24 cellular contexts compared by ENCODE assay signal in the genomic region with DNA sequence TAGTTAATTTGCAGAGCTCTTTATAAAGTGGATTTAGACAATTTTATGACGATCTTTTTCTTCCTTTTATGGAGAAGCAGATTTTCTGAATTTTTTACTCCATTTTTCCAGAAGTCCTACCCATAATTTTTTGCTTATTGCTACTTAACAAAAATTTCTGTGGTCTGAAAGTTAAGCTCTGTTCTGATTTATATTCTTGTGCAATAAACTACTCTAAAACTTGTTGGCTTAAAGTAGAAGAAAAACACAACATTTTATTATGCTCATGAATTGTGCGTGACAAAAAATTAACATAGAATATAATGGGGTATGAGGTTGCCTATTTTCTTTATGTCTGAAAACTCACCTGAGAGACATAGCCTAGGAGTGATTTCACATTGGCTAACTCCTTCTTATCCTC. TPM values are rescaled to one million over a fixed set of nuclear protein-coding genes. Genes with fewer than 3 reads are reported as not detected.
DNase-seq lines count a peak whose midpoint lies in the region; ATAC-seq, FAIRE-seq and TF ChIP-seq lines count a peak whose summit lies in the region.
"Had no signal": no experiment of that assay in that cellular context is flagged by ENCODE, and none has a peak within 500 bp of the region (broad histone marks: within the 10 kb centered on the region; RNA-seq: fewer than 3 reads in every experiment).

No MANE protein-coding gene starts in this region.

- ATAC-seq in K562 (no peak), HG02798 (IDR thresholded peaks at IDR 0.05; ENCODE audit: poor library complexity, unreplicated experiment) (no peak), GM21360 (IDR thresholded peaks at IDR 0.05; ENCODE audit: unreplicated experiment) (no peak)
- ATAC-seq: GM12878 had no signal

- H3K9me3 ChIP-seq in HUES6 (ENCODE audit: control insufficient read depth, insufficient read depth, low read depth, low read length), result no peaks in the 10 kb centered on the region
- no peaks in the 10 kb centered on the region for H3K9me3 ChIP-seq in K562 (replicated peaks; ENCODE audit: control insufficient read depth, insufficient read depth, low read depth, low read length)
- H3K9me3 ChIP-seq in iPS-18a (ENCODE audit: control insufficient read depth, low read depth, low read length), result no peaks in the 10 kb centered on the region
- H3K9me3 ChIP-seq in trophoblast cell (ENCODE audit: insufficient read depth, low read depth, low read length), result no peaks in the 10 kb centered on the region
- H3K9me3 ChIP-seq: BE2C had no signal

- H2AFZ ChIP-seq in K562 (ENCODE audit: low read depth, low read length) (no peak overlapping the region), trophoblast cell (ENCODE audit: insufficient read depth, low read length, poor library complexity) (no peak overlapping the region)
- H2AFZ ChIP-seq: GM23248 had no signal

- DNase-seq in K562 (ENCODE audit: extremely low read depth in 1 of 4, low spot score in 3 of 4) (no peak), retina (no peak), trophoblast cell (no peak)
- DNase-seq: ACHN; BE2C; C1 segment of cervical spinal cord; CD4-positive, CD25-positive, alpha-beta regulatory T cell; CD8-positive, alpha-beta memory T cell; COR-L47; DMS 273 treated with DMSO at 0.1 percent for 48 hours; DMS53; DND-41; EL; GM23248; H7 had no signal

- H3K9me1 ChIP-seq in K562 (ENCODE audit: control insufficient read depth, insufficient read depth, low read length), result no peaks in the 10 kb centered on the region

- H4K12ac ChIP-seq in trophoblast cell (ENCODE audit: low read depth, low read length), result no peak overlapping the region

- H3K9ac ChIP-seq in HUES6 (ENCODE audit: low read length) (no peak overlapping the region), K562 (ENCODE audit: insufficient read depth in 1 of 2, low read depth in 2 of 2, low read length in 2 of 2) (no peak overlapping the region), iPS-18a (ENCODE audit: low read length) (no peak overlapping the region), trophoblast cell (ENCODE audit: low read length) (no peak overlapping the region)
- H3K9ac ChIP-seq: GM23248, KMS-11 had no signal

- no peak overlapping the region for H4K91ac ChIP-seq in trophoblast cell (ENCODE audit: low read depth, low read length)

- H4K20me1 ChIP-seq in K562 (replicated peaks; ENCODE audit: control insufficient read depth, insufficient read depth, low read length), result no peaks in the 10 kb centered on the region

- TF ChIP-seq RAD21 in K562 (CRISPR knock-in tag; conservative IDR thresholded peaks at IDR 0.05 in 1 of 2, IDR thresholded peaks at IDR 0.05 in 1 of 2), result no peak

- POLR2A ChIA-PET in K562 (lab: Yijun Ruan, JAX), result no interaction called here

- no peak overlapping the region for H3K23ac ChIP-seq in trophoblast cell (ENCODE audit: low read length)

- H3K4me1 ChIP-seq in HUES6 (ENCODE audit: control insufficient read depth, insufficient read depth, low read length) (peaks cover 15% of the 10 kb centered on the region), K562 (replicated peaks in 1 of 2; ENCODE audit: control insufficient read depth in 2 of 2, insufficient read depth in 2 of 2, low read length in 2 of 2) (no peaks in the 10 kb centered on the region), iPS-18a (ENCODE audit: control insufficient read depth, low read depth, low read length) (peaks cover 35% of the 10 kb centered on the region), trophoblast cell (ENCODE audit: control insufficient read depth in 1 of 2, insufficient read depth in 2 of 2, low read length in 2 of 2) (no peaks in the 10 kb centered on the region)
- H3K4me1 ChIP-seq: BE2C had no signal

- no peak for TF ChIP-seq POLR2A in K562 (conservative IDR thresholded peaks at IDR 0.05)

- H3K14ac ChIP-seq in trophoblast cell (ENCODE audit: low read length), result no peak overlapping the region

- intact Hi-C loops in K562 (cut with micrococcal nuclease), result no loop called here

- no peaks in the 10 kb centered on the region for H3K79me1 ChIP-seq in trophoblast cell (ENCODE audit: low read length)

- H2BK12ac ChIP-seq in trophoblast cell (ENCODE audit: low read length), result no peak overlapping the region

- no peak overlapping the region for H3K4ac ChIP-seq in trophoblast cell (ENCODE audit: low read depth, low read length)

- WGBS in K562 (ENCODE audit: insufficient coverage, low coverage, missing lambda C conversion rate), result 3% methylated on average over 2 of the region's 2 CpGs
- no CpG with 5 or more reads among the region's 2 CpGs for WGBS in trophoblast cell (ENCODE audit: extremely low coverage, insufficient coverage, insufficient read length)

- no peak overlapping the region for H2BK120ac ChIP-seq in trophoblast cell (ENCODE audit: insufficient read depth, low read length, poor library complexity)

- no peak overlapping the region for H4K8ac ChIP-seq in trophoblast cell (ENCODE audit: low read depth, low read length)

- TF ChIP-seq EP300 in K562 (IDR thresholded peaks at IDR 0.05; ENCODE audit: low read length), result no peak

- H3K27me3 ChIP-seq in HUES6 (ENCODE audit: control insufficient read depth, insufficient read depth, low read length), result no peaks in the 10 kb centered on the region
- H3K27me3 ChIP-seq in K562 (ENCODE audit: control insufficient read depth in 2 of 2, insufficient read depth in 2 of 2, low read length in 2 of 2), result no peaks in the 10 kb centered on the region
- no peaks in the 10 kb centered on the region for H3K27me3 ChIP-seq in iPS-18a (ENCODE audit: control insufficient read depth, insufficient read depth, low read length)
- H3K27me3 ChIP-seq in trophoblast cell (ENCODE audit: insufficient read depth, low read length), result no peaks in the 10 kb centered on the region
- H3K27me3 ChIP-seq: BE2C had no signal

- no peak overlapping the region for H2BK5ac ChIP-seq in trophoblast cell (ENCODE audit: low read depth, low read length, poor library complexity)

- H2AK5ac ChIP-seq in trophoblast cell (ENCODE audit: low read length), result no peak overlapping the region

- CTCF ChIA-PET in K562 (lab: Yijun Ruan, JAX; ENCODE audit: low intra/inter-chr PET ratio), result no interaction called here

- H3K79me2 ChIP-seq in K562 (ENCODE audit: control insufficient read depth, insufficient read depth, low read length) (no peaks in the 10 kb centered on the region), trophoblast cell (ENCODE audit: control insufficient read depth, insufficient read depth, low read length, poor library complexity) (no peaks in the 10 kb centered on the region)

- H3K4me2 ChIP-seq in K562 (ENCODE audit: insufficient read depth, low read length) (no peak overlapping the region), trophoblast cell (ENCODE audit: low read length) (no peak overlapping the region)
- H3K4me2 ChIP-seq: KMS-11 had no signal

- H3K27ac ChIP-seq in HUES6 (ENCODE audit: low read depth, low read length), result peak overlapping the region; percentile 85
- H3K27ac ChIP-seq in K562 (ENCODE audit: extremely low read depth, low read depth, low read length), result no peak overlapping the region
- H3K27ac ChIP-seq in iPS-18a (ENCODE audit: low read length), result peak overlapping the region; percentile 70
- no peak overlapping the region for H3K27ac ChIP-seq in trophoblast cell (ENCODE audit: low read depth, low read length)
- H3K27ac ChIP-seq: GM23248, KMS-11 had no signal

- TF ChIP-seq CTCF in K562 (IDR thresholded peaks at IDR 0.05 in 2 of 3, conservative IDR thresholded peaks at IDR 0.05 in 1 of 3; ENCODE audit: insufficient read depth in 2 of 3, low read depth in 1 of 3, low read length in 3 of 3), result no peak

- H3K36me3 ChIP-seq in HUES6 (ENCODE audit: control insufficient read depth, insufficient read depth, low read length) (no peaks in the 10 kb centered on the region), K562 (ENCODE audit: control insufficient read depth, insufficient read depth, low read length) (no peaks in the 10 kb centered on the region), iPS-18a (ENCODE audit: control insufficient read depth, low read depth, low read length) (no peaks in the 10 kb centered on the region), trophoblast cell (ENCODE audit: control insufficient read depth in 1 of 2, insufficient read depth in 2 of 2, low read length in 2 of 2) (no peaks in the 10 kb centered on the region)
- H3K36me3 ChIP-seq: BE2C had no signal

- in situ Hi-C loops in K562 (cut with MboI), result no loop called here

- H3K4me3 ChIP-seq in HUES6 (ENCODE audit: low read depth, low read length) (no peak overlapping the region), K562 (no peak overlapping the region), iPS-18a (ENCODE audit: low read length) (peak overlapping the region; percentile 1), trophoblast cell (ENCODE audit: low read depth, low read length) (no peak overlapping the region)
- H3K4me3 ChIP-seq: GM12878, GM23248 had no signal

- no TSS peak for BruUV-seq in K562 (replicated peaks; lab: Mats Ljungman, UMichigan)

- no peak for FAIRE-seq in K562 (lab: Jason Lieb, UNC)
- FAIRE-seq: GM12878, GM19239 had no signal

- H3K18ac ChIP-seq in trophoblast cell (ENCODE audit: low read length), result no peak overlapping the region

RNA-seq across cellular contexts. Expression of a gene that starts 2.6 kb away (rescaled TPM):
- total RNA-seq in K562 (2011; cell fraction: chromatin; rRNA removed; ENCODE audit: low replicate concordance), result not detected in 2 replicates
- total RNA-seq in K562 (2011; cell fraction: nucleolus; rRNA removed), result not detected in 2 replicates
- total RNA-seq in K562 (2011; cell fraction: nucleoplasm; rRNA removed), result not detected in 2 replicates
- not detected in 2 replicates for total RNA-seq in K562 (2014; rRNA removed)
- total RNA-seq in K562 (2014; rRNA removed; fragmentation: Illumina TruSeq; extraction: Trizol), result not detected in 2 replicates
- not detected in 2 replicates for total RNA-seq in K562 (2015; rRNA removed; fragmentation: Illumina TruSeq; extraction: Trizol)
- not detected in 2 replicates for total RNA-seq in K562 (2021)
- polyA plus RNA-seq in K562 (2011; rRNA removed), result not detected in 2 replicates
- polyA plus RNA-seq in K562 (2011; cell fraction: cytosol; rRNA removed), result not detected in 2 replicates
- not detected in 2 replicates for polyA plus RNA-seq in K562 (2011; cell fraction: nucleus; rRNA removed)
- not detected in 2 replicates for polyA plus RNA-seq in K562 (2012)
- polyA plus RNA-seq in K562 (2014; fragmentation: Illumina TruSeq; extraction: Trizol), result not detected in 2 replicates
- polyA plus RNA-seq in K562 (2014; fragmentation: Nextera tagmentation; extraction: Ambion mirVana), result not detected
- polyA plus RNA-seq in K562 (2014; rRNA removed), result not detected in 2 replicates
- not detected in 2 replicates for polyA minus RNA-seq in K562 (2011; rRNA and poly(A)+ RNA removed)
- not detected in 2 replicates for polyA minus RNA-seq in K562 (2011; cell fraction: cytosol; rRNA and poly(A)+ RNA removed)
- not detected in 2 replicates for polyA minus RNA-seq in K562 (2011; cell fraction: nucleus; rRNA and poly(A)+ RNA removed)
- polyA plus RNA-seq in trophoblast cell (2013), result not detected in 2 replicates
- total RNA-seq: CD4-positive, CD25-positive, alpha-beta regulatory T cell; CD8-positive, alpha-beta memory T cell; G401; GM12878; GM23248; H7; HT-29 had no signal
- polyA plus RNA-seq: CD4-positive, CD25-positive, alpha-beta regulatory T cell; CD8-positive, alpha-beta memory T cell; GM12878; GM23248 had no signal

RNA-seq across cellular contexts. Expression of a gene that starts 2.9 kb away (rescaled TPM):
- total RNA-seq in K562 (2011; cell fraction: chromatin; rRNA removed; ENCODE audit: low replicate concordance), result not detected in 2 replicates
- not detected in 2 replicates for total RNA-seq in K562 (2011; cell fraction: nucleolus; rRNA removed)
- total RNA-seq in K562 (2011; cell fraction: nucleoplasm; rRNA removed), result not detected in 2 replicates
- total RNA-seq in K562 (2014; rRNA removed) (not detected in 2 replicates), K562 (2014; rRNA removed; fragmentation: Illumina TruSeq; extraction: Trizol) (not detected in 2 replicates), K562 (2015; rRNA removed; fragmentation: Illumina TruSeq; extraction: Trizol) (not detected in 2 replicates), K562 (2021) (not detected in 2 replicates)
- polyA plus RNA-seq in K562 (2011; rRNA removed) (not detected in 2 replicates), K562 (2014; fragmentation: Illumina TruSeq; extraction: Trizol) (not detected in 2 replicates), K562 (2014; fragmentation: Nextera tagmentation; extraction: Ambion mirVana) (not detected), K562 (2014; rRNA removed) (not detected in 2 replicates)
- polyA plus RNA-seq in K562 (2011; cell fraction: cytosol; rRNA removed), result not detected in 2 replicates
- polyA plus RNA-seq in K562 (2011; cell fraction: nucleus; rRNA removed), result not detected in 2 replicates
- not detected in 2 replicates for polyA plus RNA-seq in K562 (2012)
- polyA minus RNA-seq in K562 (2011; rRNA and poly(A)+ RNA removed), result not detected in 2 replicates
- polyA minus RNA-seq in K562 (2011; cell fraction: cytosol; rRNA and poly(A)+ RNA removed), result not detected in 2 replicates
- not detected in 2 replicates for polyA minus RNA-seq in K562 (2011; cell fraction: nucleus; rRNA and poly(A)+ RNA removed)
- not detected in 2 replicates for polyA plus RNA-seq in trophoblast cell (2013)
- total RNA-seq: CD4-positive, CD25-positive, alpha-beta regulatory T cell; CD8-positive, alpha-beta memory T cell; G401; GM12878; GM23248; H7; HT-29 had no signal
- polyA plus RNA-seq: CD4-positive, CD25-positive, alpha-beta regulatory T cell; CD8-positive, alpha-beta memory T cell; GM12878; GM23248 had no signal

RNA-seq across cellular contexts. Expression of a gene that starts 55.0 kb away (rescaled TPM):
- not detected in 2 replicates for total RNA-seq in K562 (2011; cell fraction: chromatin; rRNA removed; ENCODE audit: low replicate concordance)
- total RNA-seq in K562 (2011; cell fraction: nucleolus; rRNA removed), result not detected in 2 replicates
- not detected in 2 replicates for total RNA-seq in K562 (2011; cell fraction: nucleoplasm; rRNA removed)
- not detected in 2 replicates for total RNA-seq in K562 (2014; rRNA removed)
- not detected in 2 replicates for total RNA-seq in K562 (2014; rRNA removed; fragmentation: Illumina TruSeq; extraction: Trizol)
- total RNA-seq in K562 (2015; rRNA removed; fragmentation: Illumina TruSeq; extraction: Trizol), result not detected in 2 replicates
- total RNA-seq in K562 (2021), result not detected in 2 replicates
- not detected in 2 replicates for polyA plus RNA-seq in K562 (2011; rRNA removed)
- not detected in 2 replicates for polyA plus RNA-seq in K562 (2011; cell fraction: cytosol; rRNA removed)
- not detected in 2 replicates for polyA plus RNA-seq in K562 (2011; cell fraction: nucleus; rRNA removed)
- not detected in 2 replicates for polyA plus RNA-seq in K562 (2012)
- not detected in 2 replicates for polyA plus RNA-seq in K562 (2014; fragmentation: Illumina TruSeq; extraction: Trizol)
- polyA plus RNA-seq in K562 (2014; fragmentation: Nextera tagmentation; extraction: Ambion mirVana), result not detected
- not detected in 2 replicates for polyA plus RNA-seq in K562 (2014; rRNA removed)
- not detected in 2 replicates for polyA minus RNA-seq in K562 (2011; rRNA and poly(A)+ RNA removed)
- not detected in 2 replicates for polyA minus RNA-seq in K562 (2011; cell fraction: cytosol; rRNA and poly(A)+ RNA removed)
- polyA minus RNA-seq in K562 (2011; cell fraction: nucleus; rRNA and poly(A)+ RNA removed), result not detected in 2 replicates
- polyA plus RNA-seq in trophoblast cell (2013), result not detected in 2 replicates
- total RNA-seq: CD4-positive, CD25-positive, alpha-beta regulatory T cell; CD8-positive, alpha-beta memory T cell; G401; GM12878; GM23248; H7; HT-29 had no signal
- polyA plus RNA-seq: CD4-positive, CD25-positive, alpha-beta regulatory T cell; CD8-positive, alpha-beta memory T cell; GM12878; GM23248 had no signal

Comparison
In these comparisons a context has a peak if more than half of its experiments do, and no peak if none do; other contexts are left out.
1. H3K27ac ChIP-seq: peak in HUES6 (single experiment) and iPS-18a (single experiment); none in K562 (single experiment) and trophoblast cell (single experiment).